Comparison of ENCODE assay signal across 8 cellular contexts in the genomic region with DNA sequence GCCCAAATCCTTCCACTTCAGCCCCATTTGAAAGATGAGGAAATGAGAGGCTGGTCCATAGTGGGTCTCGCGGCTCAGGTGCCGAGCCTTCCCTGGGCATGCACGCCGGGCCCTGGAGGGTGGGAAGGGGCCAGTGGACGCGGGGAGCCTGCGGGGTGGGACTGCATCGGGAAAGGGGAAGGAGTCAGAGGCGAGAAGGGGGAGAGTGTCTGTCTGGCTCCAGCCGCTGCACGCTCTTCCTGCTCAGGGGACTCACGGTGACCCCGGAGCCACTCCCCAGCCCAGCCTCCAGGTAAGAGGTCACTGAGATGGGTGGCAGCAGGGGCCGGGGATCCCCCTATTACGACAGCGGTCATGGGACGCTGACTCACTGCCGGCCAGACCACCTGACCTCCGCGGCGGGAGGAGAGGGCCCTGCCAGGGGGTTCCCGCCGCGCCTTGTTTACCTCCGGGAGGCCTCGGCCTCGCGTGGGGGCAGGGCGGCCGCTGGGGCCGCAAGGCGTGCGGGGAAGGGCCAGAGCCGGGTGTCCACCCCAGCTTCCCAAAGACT. TPM values are rescaled to one million over a fixed set of nuclear protein-coding genes. Genes with fewer than 3 reads are reported as not detected.
DNase-seq lines count a peak whose midpoint lies in the region; ATAC-seq, FAIRE-seq and TF ChIP-seq lines count a peak whose summit lies in the region.

No MANE protein-coding gene starts in this region.

- peaks cover 8% of the 10 kb centered on the region for H4K20me1 ChIP-seq in fibroblast of lung (ENCODE audit: control insufficient read depth, extremely low read depth, insufficient read depth, low read length)

- no peaks in the 10 kb centered on the region for H3K27me3 ChIP-seq in fibroblast of lung (ENCODE audit: control insufficient read depth, insufficient read depth, low read length)

- H3K4me1 ChIP-seq in fibroblast of lung (ENCODE audit: control insufficient read depth, extremely low read depth, insufficient read depth, low read length) = peaks cover 34% of the 10 kb centered on the region

- H3K9me3 Mint-ChIP-seq in CD14-positive monocyte (peaks cover 0 to 3% (median 0%) of the 10 kb centered on the region in 7 donors), natural killer cell (no peaks in the 10 kb centered on the region)
- no peaks in the 10 kb centered on the region for H3K9me3 Mint-ChIP-seq in activated T-helper 17 cell treated with anti-CD3 and anti-CD28 coated beads, Interleukin-2, amount 50 U/mL, for 72 hours

- H3K79me2 ChIP-seq in fibroblast of lung (ENCODE audit: control insufficient read depth, insufficient read depth, low read length) = peaks cover 31% of the 10 kb centered on the region

- H3K27me3 Mint-ChIP-seq in CD14-positive monocyte (ENCODE audit: low read depth in 3 of 3) = peaks cover 9 to 18% (median 18%) of the 10 kb centered on the region in 3 donors
- no peaks in the 10 kb centered on the region for H3K27me3 Mint-ChIP-seq in activated T-helper 17 cell treated with anti-CD3 and anti-CD28 coated beads, Interleukin-2, amount 50 U/mL, for 72 hours
- H3K27me3 Mint-ChIP-seq in natural killer cell (ENCODE audit: low read depth in 2 of 2) = peaks cover 0 to 3% of the 10 kb centered on the region in 2 donors

- H3K4me1 Mint-ChIP-seq in CD14-positive monocyte = peaks cover 49% of the 10 kb centered on the region
- peaks cover 16% of the 10 kb centered on the region for H3K4me1 Mint-ChIP-seq in activated T-helper 17 cell treated with anti-CD3 and anti-CD28 coated beads, Interleukin-2, amount 50 U/mL, for 72 hours
- peaks cover 28 to 45% of the 10 kb centered on the region in 2 donors for H3K4me1 Mint-ChIP-seq in natural killer cell

- peak overlapping the region; percentile 63 for H3K4me2 ChIP-seq in fibroblast of lung (ENCODE audit: extremely low read depth, insufficient read depth, low read length)

- intact Hi-C loops in CD14-positive monocyte (cut with micrococcal nuclease) (loop anchor here in 1 of 2 donors (1.0 kb wide), 1 partner anchor 120 kb away; no protein-coding TSS in a partner anchor), natural killer cell (cut with micrococcal nuclease) (loop anchor here (1.0 kb wide), 2 partner anchors 87 to 196 kb away; a partner anchor contains a TSS)

- H3K9me3 ChIP-seq in fibroblast of lung (ENCODE audit: control insufficient read depth, insufficient read depth, low read depth, low read length) = no peaks in the 10 kb centered on the region

- TF ChIP-seq CTCF in CD14-positive monocyte (IDR thresholded peaks at IDR 0.05) (no peak), fibroblast of lung (conservative IDR thresholded peaks at IDR 0.05 in 1 of 2, IDR thresholded peaks at IDR 0.05 in 1 of 2; ENCODE audit: low read depth in 1 of 2, low read length in 2 of 2) (no peak), natural killer cell (IDR thresholded peaks at IDR 0.05) (no peak)

- no peak overlapping the region for H2AFZ ChIP-seq in fibroblast of lung (ENCODE audit: low read length)

- H3K27ac Mint-ChIP-seq in CD14-positive monocyte = peak overlapping the region; percentile 89 to 96 (median 95)
- peak overlapping the region; percentile 61 for H3K27ac Mint-ChIP-seq in activated T-helper 17 cell treated with anti-CD3 and anti-CD28 coated beads, Interleukin-2, amount 50 U/mL, for 72 hours
- peak overlapping the region; percentile 97 to 98 for H3K27ac Mint-ChIP-seq in natural killer cell

- peak overlapping the region in 1 of 4 experiments; percentile 85 for H3K4me3 ChIP-seq in fibroblast of lung (replicated peaks in 1 of 4; ENCODE audit: control extremely low read depth in 1 of 4, insufficient read depth in 1 of 4, low read depth in 3 of 4, low read length in 4 of 4)

- FAIRE-seq in GM19239 (lab: Jason Lieb, UNC) = peak; percentile 92

- H3K36me3 Mint-ChIP-seq in CD14-positive monocyte = peaks cover 25 to 30% of the 10 kb centered on the region in 2 donors
- H3K36me3 Mint-ChIP-seq in activated T-helper 17 cell treated with anti-CD3 and anti-CD28 coated beads, Interleukin-2, amount 50 U/mL, for 72 hours (ENCODE audit: low read depth) = peaks cover 39% of the 10 kb centered on the region
- H3K36me3 Mint-ChIP-seq in natural killer cell = no peaks in the 10 kb centered on the region

- DNase-seq in CD14-positive monocyte (ENCODE audit: low spot score) (peak; percentile 98), GM19239 (ENCODE audit: insufficient read length, low spot score) (peak; percentile 92), fibroblast of lung (ENCODE audit: low read depth in 2 of 2) (peak; percentile 90 to 96), natural killer cell (peak; percentile 98)
- peak; percentile 37 to 84 (median 60) for DNase-seq in stimulated activated naive CD4-positive, alpha-beta T cell (lab: John Stamatoyannopoulos, UW)

- H3K36me3 ChIP-seq in fibroblast of lung (ENCODE audit: control insufficient read depth, insufficient read depth, low read length) = peaks cover 13% of the 10 kb centered on the region

- peak overlapping the region; percentile 79 for H3K27ac ChIP-seq in fibroblast of lung (ENCODE audit: insufficient read depth, low read length)

- peak overlapping the region; percentile 53 for H3K9ac ChIP-seq in fibroblast of lung (ENCODE audit: insufficient read depth, low read length)

- H3K4me3 Mint-ChIP-seq in CD14-positive monocyte = peak overlapping the region; percentile 78 to 82
- H3K4me3 Mint-ChIP-seq in activated T-helper 17 cell treated with anti-CD3 and anti-CD28 coated beads, Interleukin-2, amount 50 U/mL, for 72 hours = peak overlapping the region; percentile 87
- H3K4me3 Mint-ChIP-seq in natural killer cell = peak overlapping the region; percentile 88

- peak; percentile 70 for ATAC-seq in HG03432 (IDR thresholded peaks at IDR 0.05; ENCODE audit: unreplicated experiment)
- peak; percentile 86 for ATAC-seq in activated T-helper 17 cell treated with anti-CD3 and anti-CD28 coated beads, Interleukin-2, amount 50 U/mL, for 72 hours (replicated peaks)
- peak; percentile 59 to 81 (median 72) for ATAC-seq in natural killer cell

TF ChIP-seq in PFSK-1, 5 proteins besides CTCF, POLR2A, EP300 and RAD21 (continues in another document):
- TF ChIP-seq, protein P1, sequence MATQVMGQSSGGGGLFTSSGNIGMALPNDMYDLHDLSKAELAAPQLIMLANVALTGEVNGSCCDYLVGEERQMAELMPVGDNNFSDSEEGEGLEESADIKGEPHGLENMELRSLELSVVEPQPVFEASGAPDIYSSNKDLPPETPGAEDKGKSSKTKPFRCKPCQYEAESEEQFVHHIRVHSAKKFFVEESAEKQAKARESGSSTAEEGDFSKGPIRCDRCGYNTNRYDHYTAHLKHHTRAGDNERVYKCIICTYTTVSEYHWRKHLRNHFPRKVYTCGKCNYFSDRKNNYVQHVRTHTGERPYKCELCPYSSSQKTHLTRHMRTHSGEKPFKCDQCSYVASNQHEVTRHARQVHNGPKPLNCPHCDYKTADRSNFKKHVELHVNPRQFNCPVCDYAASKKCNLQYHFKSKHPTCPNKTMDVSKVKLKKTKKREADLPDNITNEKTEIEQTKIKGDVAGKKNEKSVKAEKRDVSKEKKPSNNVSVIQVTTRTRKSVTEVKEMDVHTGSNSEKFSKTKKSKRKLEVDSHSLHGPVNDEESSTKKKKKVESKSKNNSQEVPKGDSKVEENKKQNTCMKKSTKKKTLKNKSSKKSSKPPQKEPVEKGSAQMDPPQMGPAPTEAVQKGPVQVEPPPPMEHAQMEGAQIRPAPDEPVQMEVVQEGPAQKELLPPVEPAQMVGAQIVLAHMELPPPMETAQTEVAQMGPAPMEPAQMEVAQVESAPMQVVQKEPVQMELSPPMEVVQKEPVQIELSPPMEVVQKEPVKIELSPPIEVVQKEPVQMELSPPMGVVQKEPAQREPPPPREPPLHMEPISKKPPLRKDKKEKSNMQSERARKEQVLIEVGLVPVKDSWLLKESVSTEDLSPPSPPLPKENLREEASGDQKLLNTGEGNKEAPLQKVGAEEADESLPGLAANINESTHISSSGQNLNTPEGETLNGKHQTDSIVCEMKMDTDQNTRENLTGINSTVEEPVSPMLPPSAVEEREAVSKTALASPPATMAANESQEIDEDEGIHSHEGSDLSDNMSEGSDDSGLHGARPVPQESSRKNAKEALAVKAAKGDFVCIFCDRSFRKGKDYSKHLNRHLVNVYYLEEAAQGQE (IDR thresholded peaks at IDR 0.05; ENCODE audit: insufficient read depth in 1 of 2, low read depth in 2 of 2, low read length in 2 of 2) = 0 out of 4 replicates have a peak, but pooled peaks of 1 of the 2 experiments have one; percentile 19

RNA-seq across cellular contexts. Expression of a gene that starts 1.9 kb away (rescaled TPM):
- polyA plus RNA-seq in CD14-positive monocyte (100 to 1,000 TPM; 275 to 312 TPM), fibroblast of lung (212 and 310 TPM in 2 replicates)
- polyA plus RNA-seq in PFSK-1 (2012; ENCODE audit: insufficient read length, low read depth) = 734 TPM
- 100 to 1,000 TPM; 130 to 188 TPM for total RNA-seq in activated T-helper 17 cell treated with anti-CD3 and anti-CD28 coated beads, Interleukin-2, amount 50 U/mL, for 72 hours
- total RNA-seq in fibroblast of lung (1,096 and 1,894 TPM in 2 replicates), natural killer cell (100 to 1,000 TPM; 474 to 707 (median 657) TPM)
- polyA plus RNA-seq in fibroblast of lung (2012) = 451 and 724 TPM in 2 replicates
- polyA minus RNA-seq in fibroblast of lung (ENCODE audit: low replicate concordance) = 385 and 386 TPM in 2 replicates

RNA-seq across cellular contexts. Expression of a gene that starts 12.2 kb away (rescaled TPM):
- polyA plus RNA-seq in CD14-positive monocyte = 10 to 100 TPM; 12.4 to 14.3 TPM
- 236 TPM for polyA plus RNA-seq in PFSK-1 (2012; ENCODE audit: insufficient read length, low read depth)
- total RNA-seq in activated T-helper 17 cell treated with anti-CD3 and anti-CD28 coated beads, Interleukin-2, amount 50 U/mL, for 72 hours = 10 to 100 TPM; 56.1 to 68.5 TPM
- total RNA-seq in fibroblast of lung = 116 and 157 TPM in 2 replicates
- 172 and 175 TPM in 2 replicates for polyA plus RNA-seq in fibroblast of lung
- 144 and 153 TPM in 2 replicates for polyA plus RNA-seq in fibroblast of lung (2012)
- polyA minus RNA-seq in fibroblast of lung (ENCODE audit: low replicate concordance) = 468 and 469 TPM in 2 replicates
- 100 to 1,000 TPM; 143 to 159 (median 144) TPM for total RNA-seq in natural killer cell

RNA-seq across cellular contexts. Expression of a gene that starts 25.0 kb away (rescaled TPM):
- polyA plus RNA-seq in CD14-positive monocyte (under 1 TPM; 0.65 to 0.69 TPM), fibroblast of lung (0.32 and 0.78 TPM in 2 replicates)
- 1.1 TPM for polyA plus RNA-seq in PFSK-1 (2012; ENCODE audit: insufficient read length, low read depth)
- 1 to 10 TPM; 1.3 to 1.4 TPM for total RNA-seq in activated T-helper 17 cell treated with anti-CD3 and anti-CD28 coated beads, Interleukin-2, amount 50 U/mL, for 72 hours
- total RNA-seq in fibroblast of lung (0.83 and 4.1 TPM in 2 replicates), natural killer cell (1 to 10 TPM; 3.0 to 5.4 (median 3.5) TPM)
- polyA plus RNA-seq in fibroblast of lung (2012) = 1.1 and 2.4 TPM in 2 replicates
- not detected in 2 replicates for polyA minus RNA-seq in fibroblast of lung (ENCODE audit: low replicate concordance)

RNA-seq across cellular contexts. Expression of a gene that starts 39.8 kb away (rescaled TPM):
- polyA plus RNA-seq in CD14-positive monocyte = 1 to 10 TPM; 1.2 to 1.4 TPM
- 18.0 TPM for polyA plus RNA-seq in PFSK-1 (2012; ENCODE audit: insufficient read length, low read depth)
- 10 to 100 TPM; 17.4 to 35.2 TPM for total RNA-seq in activated T-helper 17 cell treated with anti-CD3 and anti-CD28 coated beads, Interleukin-2, amount 50 U/mL, for 72 hours
- total RNA-seq in fibroblast of lung = 15.4 and 21.0 TPM in 2 replicates
- polyA plus RNA-seq in fibroblast of lung = 8.2 and 8.6 TPM in 2 replicates
- polyA plus RNA-seq in fibroblast of lung (2012) = 10.8 and 11.9 TPM in 2 replicates
- polyA minus RNA-seq in fibroblast of lung (ENCODE audit: low replicate concordance) = 1.6 and 6.9 TPM in 2 replicates
- total RNA-seq in natural killer cell = 10 to 100 TPM; 19.7 to 40.2 (median 25.4) TPM
